Comparison of ENCODE assay signal across 1 cellular context in genomic region chr10:543862-544822, GRCh38.
TF ChIP-seq lines count a peak whose summit lies in the region.

No MANE protein-coding gene starts in this region.

TF ChIP-seq in HepG2, 621 proteins besides CTCF, POLR2A, EP300 and RAD21:
- TF ChIP-seq ARID4A (CRISPR knock-in tag; IDR thresholded peaks at IDR 0.05; ENCODE audit: borderline replicate concordance): no peak
- TF ChIP-seq E2F2 (CRISPR knock-in tag; IDR thresholded peaks at IDR 0.05; ENCODE audit: borderline replicate concordance): no peak
- TF ChIP-seq NR2F6 (IDR thresholded peaks at IDR 0.05): peak; percentile 58; the same call in 1 of the 2 replicates
- TF ChIP-seq NR2F6 (CRISPR knock-in tag; IDR thresholded peaks at IDR 0.05): no peak
- TF ChIP-seq U2AF1 (optimal IDR thresholded peaks at IDR 0.05; ENCODE audit: low read depth, low read length): no peak
TF ChIP-seq in HepG2: peak in this region for 1.
